ENCODE assay signal across 15 cellular contexts in genomic region chr1:33045246-33045645, GRCh38. TPM values are rescaled to one million over a fixed set of nuclear protein-coding genes. Genes with fewer than 3 reads are reported as not detected.
DNase-seq lines count a peak whose midpoint lies in the region; ATAC-seq and TF ChIP-seq lines count a peak whose summit lies in the region.
"Had no signal": no experiment of that assay in that cellular context is flagged by ENCODE, and none has a peak within 500 bp of the region (broad histone marks: within the 10 kb centered on the region; RNA-seq: fewer than 3 reads in every experiment).

No MANE protein-coding gene starts in this region.

- DNase-seq in GM23338 (ENCODE audit: low spot score): peak; percentile 24
- peak; percentile 41 for DNase-seq in MG63
- peak; percentile 17 for DNase-seq in dermis blood vessel endothelial cell
- DNase-seq in neural progenitor cell (ENCODE audit: low spot score): no peak
- DNase-seq in activated CD4-positive, alpha-beta T cell treated with anti-CD3 and anti-CD28 coated beads for 48 hours: no peak
- DNase-seq in coronary artery (ENCODE audit: low spot score): no peak
- DNase-seq in stimulated activated naive B cell treated with anti-CD40 and anti-IgM and Interleukin-4, amounts not matched to agents 10 μg/mL and 1 μg/mL and 100 μg/mL, for 72 hours: no peak
- DNase-seq in NCI-H2081 (lab: John Stamatoyannopoulos, UW): no peak
- DNase-seq: activated B cell treated with CpG ODN at 0.5 μM for 24 hours; activated T-cell treated with anti-CD3 and anti-CD28 coated beads, Interleukin-2, amount 50 U/mL, for 48 hours; aorta; kidney glomerular epithelial cell; NCI-H446 treated with DMSO at 0.1 percent for 48 hours had no signal

- H4K20me1 ChIP-seq in GM23338 (replicated peaks; ENCODE audit: insufficient read depth): no peaks in the 10 kb centered on the region
- H4K20me1 ChIP-seq in neural progenitor cell (ENCODE audit: low read depth): no peaks in the 10 kb centered on the region

- H3K4me2 ChIP-seq in GM23338: no peak overlapping the region
- no peak overlapping the region for H3K4me2 ChIP-seq in neural progenitor cell

- peaks cover 5% of the 10 kb centered on the region for H3K9me3 Mint-ChIP-seq in GM23338
- peaks cover 6% of the 10 kb centered on the region for H3K9me3 Mint-ChIP-seq in neural progenitor cell
- H3K9me3 Mint-ChIP-seq in stimulated activated naive B cell treated with anti-CD40 and anti-IgM and Interleukin-4, amounts not matched to agents 10 μg/mL and 1 μg/mL and 100 μg/mL, for 72 hours: no peaks in the 10 kb centered on the region
- H3K9me3 Mint-ChIP-seq: activated B cell treated with CpG ODN at 0.5 μM for 24 hours, type B pancreatic cell had no signal

- 0 out of 2 replicates have a peak, but pooled peaks cover 3% of the 10 kb centered on the region for H3K9me3 ChIP-seq in MG63
- H3K9me3 ChIP-seq in neural progenitor cell (ENCODE audit: low read depth): no peaks in the 10 kb centered on the region
- H3K9me3 ChIP-seq: gastroesophageal sphincter had no signal

- TF ChIP-seq CTCF in GM23338 (conservative IDR thresholded peaks at IDR 0.05; ENCODE audit: low read depth in 2 of 2) (no peak), neural progenitor cell (IDR thresholded peaks at IDR 0.05) (no peak), coronary artery (IDR thresholded peaks at IDR 0.05) (no peak)

- peaks cover 1% of the 10 kb centered on the region for H3K36me3 Mint-ChIP-seq in GM23338 (ENCODE audit: low read depth)
- peaks cover 2% of the 10 kb centered on the region for H3K36me3 Mint-ChIP-seq in neural progenitor cell
- H3K36me3 Mint-ChIP-seq in stimulated activated naive B cell treated with anti-CD40 and anti-IgM and Interleukin-4, amounts not matched to agents 10 μg/mL and 1 μg/mL and 100 μg/mL, for 72 hours: no peaks in the 10 kb centered on the region
- H3K36me3 Mint-ChIP-seq: type B pancreatic cell had no signal

- H3K4me3 Mint-ChIP-seq in GM23338 (no peak overlapping the region), neural progenitor cell (no peak overlapping the region)
- no peak overlapping the region for H3K4me3 Mint-ChIP-seq in stimulated activated naive B cell treated with anti-CD40 and anti-IgM and Interleukin-4, amounts not matched to agents 10 μg/mL and 1 μg/mL and 100 μg/mL, for 72 hours
- H3K4me3 Mint-ChIP-seq: activated B cell treated with CpG ODN at 0.5 μM for 24 hours, type B pancreatic cell had no signal

- H3K36me3 ChIP-seq in GM23338 (ENCODE audit: insufficient read depth) (no peaks in the 10 kb centered on the region), MG63 (no peaks in the 10 kb centered on the region), neural progenitor cell (no peaks in the 10 kb centered on the region)
- H3K36me3 ChIP-seq: gastroesophageal sphincter had no signal

- H3K9me2 ChIP-seq in GM23338 (ENCODE audit: insufficient read depth): 0 out of 2 replicates have a peak, but pooled peaks cover 5% of the 10 kb centered on the region

- H3K27me3 Mint-ChIP-seq in GM23338 (ENCODE audit: insufficient read depth, low read depth, poor library complexity) (no peaks in the 10 kb centered on the region), neural progenitor cell (ENCODE audit: insufficient read depth, low read depth) (peaks cover 10% of the 10 kb centered on the region)
- H3K27me3 Mint-ChIP-seq in stimulated activated naive B cell treated with anti-CD40 and anti-IgM and Interleukin-4, amounts not matched to agents 10 μg/mL and 1 μg/mL and 100 μg/mL, for 72 hours: peaks cover 0 to 17% of the 10 kb centered on the region in 2 donors
- H3K27me3 Mint-ChIP-seq: type B pancreatic cell had no signal

- no peaks in the 10 kb centered on the region for H3K27me3 ChIP-seq in GM23338 (ENCODE audit: insufficient read depth)
- H3K27me3 ChIP-seq in MG63: no peaks in the 10 kb centered on the region
- H3K27me3 ChIP-seq in neural progenitor cell: no peaks in the 10 kb centered on the region
- H3K27me3 ChIP-seq: gastroesophageal sphincter had no signal

- H3K4me1 Mint-ChIP-seq in GM23338 (peaks cover 12% of the 10 kb centered on the region; the same call in 2 of the 3 replicates), neural progenitor cell (peaks cover 13% of the 10 kb centered on the region)
- H3K4me1 Mint-ChIP-seq in stimulated activated naive B cell treated with anti-CD40 and anti-IgM and Interleukin-4, amounts not matched to agents 10 μg/mL and 1 μg/mL and 100 μg/mL, for 72 hours: peaks cover 6 to 7% of the 10 kb centered on the region in 2 donors
- H3K4me1 Mint-ChIP-seq: activated B cell treated with CpG ODN at 0.5 μM for 24 hours had no signal

- H3F3A ChIP-seq in GM23338 (replicated peaks; ENCODE audit: low read depth) (no peaks in the 10 kb centered on the region), neural progenitor cell (ENCODE audit: low read depth) (no peaks in the 10 kb centered on the region)

- H3K4me1 ChIP-seq in GM23338 (ENCODE audit: insufficient read depth) (peaks cover 3% of the 10 kb centered on the region; the same call in 1 of the 2 replicates), neural progenitor cell (no peaks in the 10 kb centered on the region)

- no peak overlapping the region for H3K27ac ChIP-seq in GM23338 (ENCODE audit: low read depth)
- no peak overlapping the region for H3K27ac ChIP-seq in neural progenitor cell
- H3K27ac ChIP-seq in coronary artery: no peak overlapping the region
- H3K27ac ChIP-seq: gastroesophageal sphincter had no signal

- H3K4me3 ChIP-seq in GM23338 (no peak overlapping the region), MG63 (no peak overlapping the region), neural progenitor cell (no peak overlapping the region), coronary artery (no peak overlapping the region)
- H3K4me3 ChIP-seq: gastroesophageal sphincter had no signal

- H2AFZ ChIP-seq in GM23338 (peak overlapping the region; percentile 86), neural progenitor cell (replicated peaks) (peak overlapping the region; percentile 82)

- H3K9ac ChIP-seq in neural progenitor cell: no peak overlapping the region

- peak; percentile 65 for ATAC-seq in GM23338
- ATAC-seq in stimulated activated naive B cell treated with anti-CD40 and anti-IgM and Interleukin-4, amounts not matched to agents 10 μg/mL and 1 μg/mL and 100 μg/mL, for 72 hours (replicated peaks): no peak
- ATAC-seq: gastroesophageal sphincter had no signal

- H3K27ac Mint-ChIP-seq in GM23338: no peak overlapping the region
- no peak overlapping the region for H3K27ac Mint-ChIP-seq in neural progenitor cell
- no peak overlapping the region for H3K27ac Mint-ChIP-seq in stimulated activated naive B cell treated with anti-CD40 and anti-IgM and Interleukin-4, amounts not matched to agents 10 μg/mL and 1 μg/mL and 100 μg/mL, for 72 hours
- H3K27ac Mint-ChIP-seq: activated B cell treated with CpG ODN at 0.5 μM for 24 hours, type B pancreatic cell had no signal

- H3K79me2 ChIP-seq in GM23338 (replicated peaks; ENCODE audit: insufficient read depth): no peaks in the 10 kb centered on the region
- no peaks in the 10 kb centered on the region for H3K79me2 ChIP-seq in neural progenitor cell (ENCODE audit: low read depth)

TF ChIP-seq in GM23338, 12 proteins besides CTCF, POLR2A, EP300 and RAD21 (continues in another document):
- TF ChIP-seq ZNF114 (CRISPR knock-in tag; IDR thresholded peaks at IDR 0.05): no peak
- no peak for TF ChIP-seq EZH2 (IDR thresholded peaks at IDR 0.05; ENCODE audit: low read depth, unreplicated experiment)
- TF ChIP-seq NANOG (IDR thresholded peaks at IDR 0.05; ENCODE audit: borderline replicate concordance): no peak
- no peak for TF ChIP-seq CREB1 (CRISPR knock-in tag; IDR thresholded peaks at IDR 0.05; ENCODE audit: low read depth)
- TF ChIP-seq ETS1 (IDR thresholded peaks at IDR 0.05): no peak
- no peak for TF ChIP-seq ZNF331 (CRISPR knock-in tag; IDR thresholded peaks at IDR 0.05; ENCODE audit: low read depth)
- TF ChIP-seq JUNB (IDR thresholded peaks at IDR 0.05; ENCODE audit: unreplicated experiment): no peak

RNA-seq across cellular contexts. Expression of gene AK2, which starts 8.6 kb away (rescaled TPM):
- 142 and 165 TPM in 2 replicates for total RNA-seq in GM23338 (2014; rRNA removed; shearing (Covaris generic))
- polyA plus RNA-seq in GM23338 (2016; fragmentation: Nextera tagmentation; extraction: Ambion mirVana): 121 and 125 TPM in 2 replicates
- total RNA-seq in MG63 (2014; rRNA removed; shearing (Covaris generic); ENCODE audit: low replicate concordance): 302 and 372 TPM in 2 replicates
- 164 and 212 TPM in 2 replicates for total RNA-seq in dermis blood vessel endothelial cell
- total RNA-seq in neural progenitor cell (ENCODE audit: low replicate concordance): 85.5 and 128 TPM in 2 replicates

RNA-seq across cellular contexts. Expression of gene AZIN2, which starts 35.7 kb away (rescaled TPM):
- 1.2 and 1.4 TPM in 2 replicates for total RNA-seq in GM23338 (2014; rRNA removed; shearing (Covaris generic))
- polyA plus RNA-seq in GM23338 (2016; fragmentation: Nextera tagmentation; extraction: Ambion mirVana): 0.28 and 0.37 TPM in 2 replicates
- 2.3 and 3.6 TPM in 2 replicates for total RNA-seq in MG63 (2014; rRNA removed; shearing (Covaris generic); ENCODE audit: low replicate concordance)
- total RNA-seq in dermis blood vessel endothelial cell: 0.28 and 2.2 TPM in 2 replicates
- 1.3 and 5.8 TPM in 2 replicates for total RNA-seq in neural progenitor cell (ENCODE audit: low replicate concordance)

Comparison
In these comparisons a context has a peak if more than half of its experiments do, and no peak if none do; other contexts are left out.
1. DNase-seq: peak in GM23338 (single experiment), MG63 (single experiment) and dermis blood vessel endothelial cell (single experiment); none in neural progenitor cell (single experiment), activated CD4-positive, alpha-beta T cell treated with anti-CD3 and anti-CD28 coated beads for 48 hours (single experiment), coronary artery (single experiment), stimulated activated naive B cell treated with anti-CD40 and anti-IgM and Interleukin-4, amounts not matched to agents 10 μg/mL and 1 μg/mL and 100 μg/mL, for 72 hours (single experiment) and NCI-H2081 (0 of 2).